ENCODE assay signal across 1 cellular context in genomic region chr17:43402567-43402966, GRCh38.
TF ChIP-seq lines count a peak whose summit lies in the region.

No MANE protein-coding gene starts in this region.

TF ChIP-seq in HepG2, 621 proteins besides CTCF, POLR2A, EP300 and RAD21 (continued from another document and continues in another):
- TF ChIP-seq, protein P1, sequence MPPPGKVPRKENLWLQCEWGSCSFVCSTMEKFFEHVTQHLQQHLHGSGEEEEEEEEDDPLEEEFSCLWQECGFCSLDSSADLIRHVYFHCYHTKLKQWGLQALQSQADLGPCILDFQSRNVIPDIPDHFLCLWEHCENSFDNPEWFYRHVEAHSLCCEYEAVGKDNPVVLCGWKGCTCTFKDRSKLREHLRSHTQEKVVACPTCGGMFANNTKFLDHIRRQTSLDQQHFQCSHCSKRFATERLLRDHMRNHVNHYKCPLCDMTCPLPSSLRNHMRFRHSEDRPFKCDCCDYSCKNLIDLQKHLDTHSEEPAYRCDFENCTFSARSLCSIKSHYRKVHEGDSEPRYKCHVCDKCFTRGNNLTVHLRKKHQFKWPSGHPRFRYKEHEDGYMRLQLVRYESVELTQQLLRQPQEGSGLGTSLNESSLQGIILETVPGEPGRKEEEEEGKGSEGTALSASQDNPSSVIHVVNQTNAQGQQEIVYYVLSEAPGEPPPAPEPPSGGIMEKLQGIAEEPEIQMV (CRISPR knock-in tag; IDR thresholded peaks at IDR 0.05; ENCODE audit: low read depth), result no peak
- TF ChIP-seq ZNF224 (CRISPR knock-in tag; IDR thresholded peaks at IDR 0.05) (no peak), AKNA (CRISPR knock-in tag; IDR thresholded peaks at IDR 0.05; ENCODE audit: borderline replicate concordance) (no peak), SNAPC4 (CRISPR knock-in tag; IDR thresholded peaks at IDR 0.05) (no peak), CCDC6 (CRISPR knock-in tag; IDR thresholded peaks at IDR 0.05) (no peak), FOXA3 (CRISPR knock-in tag; IDR thresholded peaks at IDR 0.05) (peak; percentile 25; the same call in 1 of the 2 replicates), SSRP1 (CRISPR knock-in tag; IDR thresholded peaks at IDR 0.05) (no peak; the same call in none of the 2 replicates), KDM4B (CRISPR knock-in tag; IDR thresholded peaks at IDR 0.05) (no peak), ZNF382 (CRISPR knock-in tag; IDR thresholded peaks at IDR 0.05; ENCODE audit: borderline replicate concordance) (no peak), ZNF292 (CRISPR knock-in tag; IDR thresholded peaks at IDR 0.05; ENCODE audit: borderline replicate concordance, low read depth) (no peak; the same call in 1 of the 2 replicates), ZNF232 (CRISPR knock-in tag; IDR thresholded peaks at IDR 0.05; ENCODE audit: borderline replicate concordance) (no peak), KAT2B (IDR thresholded peaks at IDR 0.05; ENCODE audit: borderline replicate concordance, low read depth, low read length) (no peak), ZNF775 (CRISPR knock-in tag; IDR thresholded peaks at IDR 0.05; ENCODE audit: borderline replicate concordance) (no peak), SMAD9 (CRISPR knock-in tag; IDR thresholded peaks at IDR 0.05) (no peak), ZNF468 (CRISPR knock-in tag; IDR thresholded peaks at IDR 0.05) (no peak), ZNF296 (CRISPR knock-in tag; conservative IDR thresholded peaks at IDR 0.05) (no peak), MZF1 (CRISPR knock-in tag; IDR thresholded peaks at IDR 0.05; ENCODE audit: borderline replicate concordance) (no peak), ELF4 (CRISPR knock-in tag; IDR thresholded peaks at IDR 0.05; ENCODE audit: borderline replicate concordance) (no peak), ZFAT (CRISPR knock-in tag; conservative IDR thresholded peaks at IDR 0.05) (no peak), CENPT (CRISPR knock-in tag; IDR thresholded peaks at IDR 0.05; ENCODE audit: low read depth) (no peak), MEF2D (CRISPR knock-in tag; IDR thresholded peaks at IDR 0.05) (peak; percentile 73; the same call in 1 of the 2 replicates), CHD4 (IDR thresholded peaks at IDR 0.05; ENCODE audit: borderline replicate concordance, low read length) (no peak), SP5 (CRISPR knock-in tag; IDR thresholded peaks at IDR 0.05; ENCODE audit: borderline replicate concordance, low read depth) (peak; percentile 51; the same call in 1 of the 2 replicates), PHF5A (CRISPR knock-in tag; IDR thresholded peaks at IDR 0.05; ENCODE audit: low read depth, unreplicated experiment) (peak; percentile 41), POLR2AphosphoS5 (IDR thresholded peaks at IDR 0.05; ENCODE audit: low read depth, low read length) (no peak), MXD1 (CRISPR knock-in tag; IDR thresholded peaks at IDR 0.05) (no peak), TOPORS (CRISPR knock-in tag; IDR thresholded peaks at IDR 0.05) (0 out of 2 replicates have a peak, but pooled peaks have one; percentile 46), SCMH1 (CRISPR knock-in tag; IDR thresholded peaks at IDR 0.05; ENCODE audit: borderline replicate concordance) (no peak), KDM1A (CRISPR knock-in tag; IDR thresholded peaks at IDR 0.05) (no peak), SOX5 (CRISPR knock-in tag; IDR thresholded peaks at IDR 0.05; ENCODE audit: borderline replicate concordance) (no peak), ZNF121 (CRISPR knock-in tag; IDR thresholded peaks at IDR 0.05) (no peak), ZNF256 (CRISPR knock-in tag; conservative IDR thresholded peaks at IDR 0.05) (no peak), ZNF572 (CRISPR knock-in tag; IDR thresholded peaks at IDR 0.05) (no peak)
- TF ChIP-seq, protein P2, sequence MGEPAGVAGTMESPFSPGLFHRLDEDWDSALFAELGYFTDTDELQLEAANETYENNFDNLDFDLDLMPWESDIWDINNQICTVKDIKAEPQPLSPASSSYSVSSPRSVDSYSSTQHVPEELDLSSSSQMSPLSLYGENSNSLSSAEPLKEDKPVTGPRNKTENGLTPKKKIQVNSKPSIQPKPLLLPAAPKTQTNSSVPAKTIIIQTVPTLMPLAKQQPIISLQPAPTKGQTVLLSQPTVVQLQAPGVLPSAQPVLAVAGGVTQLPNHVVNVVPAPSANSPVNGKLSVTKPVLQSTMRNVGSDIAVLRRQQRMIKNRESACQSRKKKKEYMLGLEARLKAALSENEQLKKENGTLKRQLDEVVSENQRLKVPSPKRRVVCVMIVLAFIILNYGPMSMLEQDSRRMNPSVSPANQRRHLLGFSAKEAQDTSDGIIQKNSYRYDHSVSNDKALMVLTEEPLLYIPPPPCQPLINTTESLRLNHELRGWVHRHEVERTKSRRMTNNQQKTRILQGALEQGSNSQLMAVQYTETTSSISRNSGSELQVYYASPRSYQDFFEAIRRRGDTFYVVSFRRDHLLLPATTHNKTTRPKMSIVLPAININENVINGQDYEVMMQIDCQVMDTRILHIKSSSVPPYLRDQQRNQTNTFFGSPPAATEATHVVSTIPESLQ (CRISPR knock-in tag; conservative IDR thresholded peaks at IDR 0.05), result no peak
- TF ChIP-seq, protein P3, sequence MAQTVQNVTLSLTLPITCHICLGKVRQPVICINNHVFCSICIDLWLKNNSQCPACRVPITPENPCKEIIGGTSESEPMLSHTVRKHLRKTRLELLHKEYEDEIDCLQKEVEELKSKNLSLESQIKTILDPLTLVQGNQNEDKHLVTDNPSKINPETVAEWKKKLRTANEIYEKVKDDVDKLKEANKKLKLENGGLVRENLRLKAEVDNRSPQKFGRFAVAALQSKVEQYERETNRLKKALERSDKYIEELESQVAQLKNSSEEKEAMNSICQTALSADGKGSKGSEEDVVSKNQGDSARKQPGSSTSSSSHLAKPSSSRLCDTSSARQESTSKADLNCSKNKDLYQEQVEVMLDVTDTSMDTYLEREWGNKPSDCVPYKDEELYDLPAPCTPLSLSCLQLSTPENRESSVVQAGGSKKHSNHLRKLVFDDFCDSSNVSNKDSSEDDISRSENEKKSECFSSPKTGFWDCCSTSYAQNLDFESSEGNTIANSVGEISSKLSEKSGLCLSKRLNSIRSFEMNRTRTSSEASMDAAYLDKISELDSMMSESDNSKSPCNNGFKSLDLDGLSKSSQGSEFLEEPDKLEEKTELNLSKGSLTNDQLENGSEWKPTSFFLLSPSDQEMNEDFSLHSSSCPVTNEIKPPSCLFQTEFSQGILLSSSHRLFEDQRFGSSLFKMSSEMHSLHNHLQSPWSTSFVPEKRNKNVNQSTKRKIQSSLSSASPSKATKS (CRISPR knock-in tag; IDR thresholded peaks at IDR 0.05), result no peak
- TF ChIP-seq, protein P4, sequence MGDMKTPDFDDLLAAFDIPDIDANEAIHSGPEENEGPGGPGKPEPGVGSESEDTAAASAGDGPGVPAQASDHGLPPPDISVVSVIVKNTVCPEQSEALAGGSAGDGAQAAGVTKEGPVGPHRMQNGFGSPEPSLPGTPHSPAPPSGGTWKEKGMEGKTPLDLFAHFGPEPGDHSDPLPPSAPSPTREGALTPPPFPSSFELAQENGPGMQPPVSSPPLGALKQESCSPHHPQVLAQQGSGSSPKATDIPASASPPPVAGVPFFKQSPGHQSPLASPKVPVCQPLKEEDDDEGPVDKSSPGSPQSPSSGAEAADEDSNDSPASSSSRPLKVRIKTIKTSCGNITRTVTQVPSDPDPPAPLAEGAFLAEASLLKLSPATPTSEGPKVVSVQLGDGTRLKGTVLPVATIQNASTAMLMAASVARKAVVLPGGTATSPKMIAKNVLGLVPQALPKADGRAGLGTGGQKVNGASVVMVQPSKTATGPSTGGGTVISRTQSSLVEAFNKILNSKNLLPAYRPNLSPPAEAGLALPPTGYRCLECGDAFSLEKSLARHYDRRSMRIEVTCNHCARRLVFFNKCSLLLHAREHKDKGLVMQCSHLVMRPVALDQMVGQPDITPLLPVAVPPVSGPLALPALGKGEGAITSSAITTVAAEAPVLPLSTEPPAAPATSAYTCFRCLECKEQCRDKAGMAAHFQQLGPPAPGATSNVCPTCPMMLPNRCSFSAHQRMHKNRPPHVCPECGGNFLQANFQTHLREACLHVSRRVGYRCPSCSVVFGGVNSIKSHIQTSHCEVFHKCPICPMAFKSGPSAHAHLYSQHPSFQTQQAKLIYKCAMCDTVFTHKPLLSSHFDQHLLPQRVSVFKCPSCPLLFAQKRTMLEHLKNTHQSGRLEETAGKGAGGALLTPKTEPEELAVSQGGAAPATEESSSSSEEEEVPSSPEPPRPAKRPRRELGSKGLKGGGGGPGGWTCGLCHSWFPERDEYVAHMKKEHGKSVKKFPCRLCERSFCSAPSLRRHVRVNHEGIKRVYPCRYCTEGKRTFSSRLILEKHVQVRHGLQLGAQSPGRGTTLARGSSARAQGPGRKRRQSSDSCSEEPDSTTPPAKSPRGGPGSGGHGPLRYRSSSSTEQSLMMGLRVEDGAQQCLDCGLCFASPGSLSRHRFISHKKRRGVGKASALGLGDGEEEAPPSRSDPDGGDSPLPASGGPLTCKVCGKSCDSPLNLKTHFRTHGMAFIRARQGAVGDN (CRISPR knock-in tag; IDR thresholded peaks at IDR 0.05), result peak; percentile 57
- TF ChIP-seq, protein P5, sequence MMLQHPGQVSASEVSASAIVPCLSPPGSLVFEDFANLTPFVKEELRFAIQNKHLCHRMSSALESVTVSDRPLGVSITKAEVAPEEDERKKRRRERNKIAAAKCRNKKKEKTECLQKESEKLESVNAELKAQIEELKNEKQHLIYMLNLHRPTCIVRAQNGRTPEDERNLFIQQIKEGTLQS (CRISPR knock-in tag; IDR thresholded peaks at IDR 0.05), result no peak
- TF ChIP-seq, protein P6, sequence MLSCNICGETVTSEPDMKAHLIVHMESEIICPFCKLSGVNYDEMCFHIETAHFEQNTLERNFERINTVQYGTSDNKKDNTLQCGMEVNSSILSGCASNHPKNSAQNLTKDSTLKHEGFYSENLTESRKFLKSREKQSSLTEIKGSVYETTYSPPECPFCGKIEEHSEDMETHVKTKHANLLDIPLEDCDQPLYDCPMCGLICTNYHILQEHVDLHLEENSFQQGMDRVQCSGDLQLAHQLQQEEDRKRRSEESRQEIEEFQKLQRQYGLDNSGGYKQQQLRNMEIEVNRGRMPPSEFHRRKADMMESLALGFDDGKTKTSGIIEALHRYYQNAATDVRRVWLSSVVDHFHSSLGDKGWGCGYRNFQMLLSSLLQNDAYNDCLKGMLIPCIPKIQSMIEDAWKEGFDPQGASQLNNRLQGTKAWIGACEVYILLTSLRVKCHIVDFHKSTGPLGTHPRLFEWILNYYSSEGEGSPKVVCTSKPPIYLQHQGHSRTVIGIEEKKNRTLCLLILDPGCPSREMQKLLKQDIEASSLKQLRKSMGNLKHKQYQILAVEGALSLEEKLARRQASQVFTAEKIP (CRISPR knock-in tag; IDR thresholded peaks at IDR 0.05; ENCODE audit: borderline replicate concordance), result no peak
